Comparison of ENCODE assay signal across 17 cellular contexts in genomic region chr15:51377038-51377761, GRCh38.
DNase-seq lines count a peak whose midpoint lies in the region; ATAC-seq and TF ChIP-seq lines count a peak whose summit lies in the region.
"Had no signal": no experiment of that assay in that cellular context is flagged by ENCODE, and none has a peak within 500 bp of the region (broad histone marks: within the 10 kb centered on the region; RNA-seq: fewer than 3 reads in every experiment).

No MANE protein-coding gene starts in this region.

- in situ Hi-C loops in HAP-1 (cut with MboI; ENCODE audit: low sequenced_read_pairs), result no loop called here

- H3K36me3 ChIP-seq in adipocyte (ENCODE audit: control insufficient read depth, insufficient read depth, low read length, severe bottlenecking) (no peaks in the 10 kb centered on the region), HAP-1 (replicated peaks) (no peaks in the 10 kb centered on the region)
- H3K36me3 ChIP-seq: adrenal gland; BLaER1 treated with 17β-estradiol and CSF1 and Interleukin-3, amounts not matched to agents 10 nM and 100 nM; gastrocnemius medialis; neural progenitor cell had no signal

- TF ChIP-seq CTCF in fibroblast of pulmonary artery (IDR thresholded peaks at IDR 0.05; ENCODE audit: low read length, missing control alignments) (no peak), GM20000 (IDR thresholded peaks at IDR 0.05; ENCODE audit: extremely low read depth, missing control alignments) (no peak)

- H3K4me1 ChIP-seq in adipocyte (ENCODE audit: control insufficient read depth, insufficient read depth, low read length) (peaks cover 18% of the 10 kb centered on the region), HAP-1 (no peaks in the 10 kb centered on the region; the same call in 1 of the 2 replicates)
- H3K4me1 ChIP-seq: gastrocnemius medialis had no signal

- H3K9me3 ChIP-seq in adipocyte (ENCODE audit: control insufficient read depth, low read length) (no peaks in the 10 kb centered on the region), HAP-1 (no peaks in the 10 kb centered on the region)
- H3K9me3 ChIP-seq: adrenal gland; BLaER1 treated with 17β-estradiol and CSF1 and Interleukin-3, amounts not matched to agents 10 nM and 100 nM; gastrocnemius medialis had no signal

- no peaks in the 10 kb centered on the region for H3K27me3 ChIP-seq in adipocyte (replicated peaks; ENCODE audit: control insufficient read depth, insufficient read depth, low read length)
- H3K27me3 ChIP-seq in HAP-1 (ENCODE audit: low read depth), result no peaks in the 10 kb centered on the region
- H3K27me3 ChIP-seq: adrenal gland; BLaER1 treated with 17β-estradiol and CSF1 and Interleukin-3, amounts not matched to agents 10 nM and 100 nM; gastrocnemius medialis; neural progenitor cell had no signal

- DNase-seq in EL (peak; percentile 68), adipocyte (ENCODE audit: low read depth) (peak; percentile 15), fibroblast of pulmonary artery (ENCODE audit: low read depth) (peak; percentile 41), skeletal muscle cell (ENCODE audit: low read depth) (peak; percentile 53), GM20000 (ENCODE audit: low spot score) (no peak), HAP-1 (ENCODE audit: low spot score in 2 of 2) (no peak)
- DNase-seq in stimulated activated CD4-positive, alpha-beta T cell treated with anti-CD3 and anti-CD28 coated beads, Interleukin-4, amount 100 ng/mL, for 1 hour, result no peak
- DNase-seq: activated CD4-positive, alpha-beta memory T cell treated with anti-CD3 and anti-CD28 coated beads, Interleukin-2, amount 10 ng/mL, durations not matched to agents 7 days and 5 days; DMS153; gastrocnemius medialis; KBM-7; NCI-H446 treated with DMSO at 0.1 percent for 48 hours had no signal

- no peak overlapping the region for H3K4me3 ChIP-seq in adipocyte (ENCODE audit: low read length)
- no peak overlapping the region for H3K4me3 ChIP-seq in fibroblast of pulmonary artery (replicated peaks; ENCODE audit: low read depth, low read length)
- no peak overlapping the region for H3K4me3 ChIP-seq in skeletal muscle cell (ENCODE audit: low read depth, low read length)
- no peak overlapping the region for H3K4me3 ChIP-seq in HAP-1
- H3K4me3 ChIP-seq: adrenal gland; BLaER1 treated with 17β-estradiol and CSF1 and Interleukin-3, amounts not matched to agents 10 nM and 100 nM; gastrocnemius medialis; neural progenitor cell had no signal

- no peak for ATAC-seq in GM18858 (IDR thresholded peaks at IDR 0.05; ENCODE audit: unreplicated experiment)
- ATAC-seq: gastrocnemius medialis; stimulated activated effector memory CD8-positive, alpha-beta T cell treated with anti-CD3 and anti-CD28 coated beads, Interleukin-12 subunit alpha, Interleukin-12 subunit beta, amount 100 ng/mL, for 72 hours had no signal

- H3K9ac ChIP-seq in adipocyte (ENCODE audit: low read length), result no peak overlapping the region
- H3K9ac ChIP-seq: BLaER1 treated with 17β-estradiol and CSF1 and Interleukin-3, amounts not matched to agents 10 nM and 100 nM; neural progenitor cell had no signal

Comparison
In these comparisons a context has a peak if more than half of its experiments do, and no peak if none do; other contexts are left out.
1. DNase-seq: peak in EL (single experiment), adipocyte (single experiment), fibroblast of pulmonary artery (single experiment) and skeletal muscle cell (single experiment); none in stimulated activated CD4-positive, alpha-beta T cell treated with anti-CD3 and anti-CD28 coated beads, Interleukin-4, amount 100 ng/mL, for 1 hour (single experiment), GM20000 (single experiment) and HAP-1 (0 of 2).